ENCODE assay signal across 8 cellular contexts in the genomic region with DNA sequence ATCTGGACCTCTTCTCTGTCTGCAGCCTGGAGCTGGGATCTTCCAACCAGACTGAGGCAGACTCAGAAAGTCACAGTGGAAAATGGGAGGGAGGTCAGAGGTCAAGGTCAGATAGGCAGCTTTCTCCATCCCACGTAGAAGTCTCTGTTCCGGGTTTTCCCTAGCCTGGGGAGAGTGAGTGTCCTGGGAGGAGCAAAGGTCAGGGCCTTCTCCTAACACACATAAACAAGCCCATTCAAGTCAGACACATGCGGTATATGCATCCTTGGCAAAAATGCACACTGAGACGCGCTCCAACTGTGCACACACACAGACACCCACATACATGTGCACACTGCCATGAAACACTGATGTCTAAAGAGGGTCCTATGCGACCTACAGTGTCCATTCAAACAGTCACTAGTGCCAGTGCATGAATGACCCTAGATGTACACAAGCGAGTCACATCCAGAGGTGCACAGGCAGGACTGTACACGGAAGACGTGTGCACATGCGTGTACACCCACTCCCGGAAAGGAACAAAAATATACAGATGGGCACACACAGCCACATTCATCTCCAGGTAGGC. TPM values are rescaled to one million over a fixed set of nuclear protein-coding genes. Genes with fewer than 3 reads are reported as not detected.
A peak's percentile ranks its signal among the peaks of the same experiment; 100 is the strongest.
DNase-seq lines count a peak whose midpoint lies in the region; ATAC-seq and TF ChIP-seq lines count a peak whose summit lies in the region.

No MANE protein-coding gene starts in this region.

- 27 to 32% methylated on average over 9 to 11 of the region's 11 CpGs for WGBS in thyroid gland, 2 donors

- peaks cover 30% of the 10 kb centered on the region for H3K4me1 ChIP-seq in HUES48 (ENCODE audit: control insufficient read depth, insufficient read depth, low read length)
- H3K4me1 ChIP-seq in ascending aorta: peaks cover 9 to 32% of the 10 kb centered on the region in 2 donors
- peaks cover 28 to 70% of the 10 kb centered on the region in 2 donors for H3K4me1 ChIP-seq in left lung
- peaks cover 24 to 37% of the 10 kb centered on the region in 2 donors for H3K4me1 ChIP-seq in thyroid gland

- H3K4me3 ChIP-seq in HUES48 (ENCODE audit: low read depth, low read length): peak overlapping the region; percentile 97
- peak overlapping the region; percentile 90 to 99 for H3K4me3 ChIP-seq in ascending aorta
- H3K4me3 ChIP-seq in left lung: peak overlapping the region; percentile 92 to 94
- peak overlapping the region; percentile 86 to 97 (median 93) for H3K4me3 ChIP-seq in thyroid gland (replicated peaks in 1 of 3)

- no peak overlapping the region for H3K9ac ChIP-seq in HUES48 (ENCODE audit: low read depth, low read length)

- H3K27me3 ChIP-seq in HUES48 (ENCODE audit: control insufficient read depth, insufficient read depth, low read length): no peaks in the 10 kb centered on the region
- H3K27me3 ChIP-seq in ascending aorta: no peaks in the 10 kb centered on the region
- H3K27me3 ChIP-seq in left lung: no peaks in the 10 kb centered on the region
- H3K27me3 ChIP-seq in thyroid gland: no peaks in the 10 kb centered on the region

- DNase-seq in ascending aorta (ENCODE audit: low spot score in 2 of 2) (no peak), left lung (peak in 1 of 2 donors; percentile 50), thyroid gland (no peak), inferior parietal cortex (ENCODE audit: extremely low spot score) (no peak), UCSD-AML1 (lab: John Stamatoyannopoulos, UW; ENCODE audit: unreplicated experiment) (no peak)

- TF ChIP-seq CTCF in ascending aorta (IDR thresholded peaks at IDR 0.05): no peak
- no peak for TF ChIP-seq CTCF in left lung (IDR thresholded peaks at IDR 0.05)
- no peak for TF ChIP-seq CTCF in thyroid gland (IDR thresholded peaks at IDR 0.05)

- peaks cover 9% of the 10 kb centered on the region; the same call in 1 of the 2 replicates for H3K36me3 ChIP-seq in HUES48 (ENCODE audit: control insufficient read depth, insufficient read depth, low read length)
- peaks cover 0 to 8% of the 10 kb centered on the region in 2 donors for H3K36me3 ChIP-seq in ascending aorta
- H3K36me3 ChIP-seq in left lung: peaks cover 0 to 21% of the 10 kb centered on the region in 2 donors
- H3K36me3 ChIP-seq in thyroid gland: no peaks in the 10 kb centered on the region

- H3K9me3 ChIP-seq in HUES48 (ENCODE audit: control insufficient read depth, insufficient read depth, low read length): no peaks in the 10 kb centered on the region
- H3K9me3 ChIP-seq in ascending aorta: no peaks in the 10 kb centered on the region
- no peaks in the 10 kb centered on the region for H3K9me3 ChIP-seq in left lung
- no peaks in the 10 kb centered on the region for H3K9me3 ChIP-seq in thyroid gland

- TF ChIP-seq POLR2A in thyroid gland (IDR thresholded peaks at IDR 0.05): no peak

- intact Hi-C loops in ascending aorta (cut with DNase I): loop anchor here (2.0 to 10.0 kb wide), 4 partner anchors 41 to 167 kb away; a partner anchor contains a TSS
- intact Hi-C loops in left lung (cut with DNase I): loop anchor here in 1 of 2 donors (10.0 kb wide), 1 partner anchor 207 kb away; a partner anchor contains a TSS
- intact Hi-C loops in thyroid gland (cut with DNase I): loop anchor here (5.0 to 10.0 kb wide), 3 partner anchors 39 to 167 kb away; a partner anchor contains a TSS

- H3K27ac ChIP-seq in HUES48 (ENCODE audit: low read depth, low read length) (peak overlapping the region; percentile 72), ascending aorta (peak overlapping the region; percentile 88 to 89), left lung (peak overlapping the region; percentile 87 to 90), thyroid gland (peak overlapping the region; percentile 68 to 90 (median 84))

- ATAC-seq in GM18870 (IDR thresholded peaks at IDR 0.05; ENCODE audit: unreplicated experiment) (peak; percentile 13), left lung (peak; percentile 5), HG02588 (IDR thresholded peaks at IDR 0.05; ENCODE audit: unreplicated experiment) (no peak)

RNA-seq across cellular contexts. Expression of a gene that starts 0.7 kb away (rescaled TPM):
- total RNA-seq in ascending aorta: 162 TPM
- total RNA-seq in left lung: 10 to 100 TPM; 47.7 to 77.5 TPM
- total RNA-seq in thyroid gland: 10 to 100 TPM; 28.3 to 61.1 (median 50.4) TPM

RNA-seq across cellular contexts. Expression of a gene that starts 7.3 kb away (rescaled TPM):
- 20.3 TPM for total RNA-seq in ascending aorta
- 10 to 100 TPM; 33.1 to 48.3 TPM for total RNA-seq in left lung
- total RNA-seq in thyroid gland: 10 to 100 TPM; 15.8 to 22.8 (median 18.0) TPM

RNA-seq across cellular contexts. Expression of a gene that starts 12.8 kb away (rescaled TPM):
- total RNA-seq in ascending aorta (not detected), left lung (1 to 10 TPM in 1 of 2 donors, not detected in 1; 1.5 TPM), thyroid gland (under 1 TPM in 1 of 4 donors, not detected in 3; 0.40 TPM)

RNA-seq across cellular contexts. Expression of a gene that starts 40.2 kb away (rescaled TPM):
- total RNA-seq in ascending aorta: 42.0 TPM
- 10 to 100 TPM; 60.2 to 67.9 TPM for total RNA-seq in left lung
- 10 to 100 TPM; 66.4 to 76.4 (median 72.2) TPM for total RNA-seq in thyroid gland

RNA-seq across cellular contexts. Expression of a gene that starts 40.3 kb away (rescaled TPM):
- total RNA-seq in ascending aorta (58.3 TPM), left lung (10 to 100 TPM; 66.7 to 70.1 TPM), thyroid gland (10 to 100 TPM; 27.7 to 51.9 (median 45.9) TPM)
